18 cellular contexts compared by ENCODE assay signal in the genomic region with DNA sequence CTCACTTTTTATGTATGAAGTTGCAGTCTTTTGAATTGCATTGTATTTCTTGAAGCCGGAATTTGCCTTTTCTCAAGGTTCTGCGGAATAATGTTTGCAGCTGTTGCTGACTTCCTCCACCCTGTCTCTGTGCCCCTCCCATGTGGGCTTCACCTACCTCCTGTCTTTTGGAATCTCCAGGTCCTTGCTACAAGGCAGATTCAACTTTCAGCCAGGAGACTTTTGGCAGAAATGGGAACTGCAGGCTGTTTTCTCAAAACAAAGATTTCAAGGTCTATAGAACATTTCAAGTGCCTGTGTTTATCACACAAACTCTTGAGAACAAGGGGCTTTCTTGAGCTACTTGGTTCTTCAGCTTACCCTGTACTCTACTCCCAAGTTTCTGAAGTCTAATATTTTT. TPM values are rescaled to one million over a fixed set of nuclear protein-coding genes. Genes with fewer than 3 reads are reported as not detected.
DNase-seq lines count a peak whose midpoint lies in the region; TF ChIP-seq lines count a peak whose summit lies in the region.
"Had no signal": no experiment of that assay in that cellular context is flagged by ENCODE, and none has a peak within 500 bp of the region (broad histone marks: within the 10 kb centered on the region; RNA-seq: fewer than 3 reads in every experiment).

No MANE protein-coding gene starts in this region.

- no peak overlapping the region for H2AK5ac ChIP-seq in mesendoderm (ENCODE audit: low read length)

- peaks cover 6% of the 10 kb centered on the region for H3K79me1 ChIP-seq in mesendoderm (ENCODE audit: low read length)

- no peaks in the 10 kb centered on the region for H3K9me3 Mint-ChIP-seq in activated naive CD4-positive, alpha-beta T cell treated with anti-CD3 and anti-CD28 coated beads, Interleukin-2, amount 10 ng/mL, durations not matched to agents 7 days and 5 days
- H3K9me3 Mint-ChIP-seq: CD8-positive, alpha-beta T cell; nephron progenitor cell had no signal

- DNase-seq in GM12864 (ENCODE audit: low read depth) (no peak), Kasumi-1 (lab: John Stamatoyannopoulos, UW) (peak; percentile 24 to 42), mammary epithelial cell (no peak), mesendoderm (peak; percentile 85), SW480 (ENCODE audit: low spot score) (no peak), hippocampal formation (lab: John Stamatoyannopoulos, UW) (no peak), A673 (ENCODE audit: low spot score) (no peak)
- no peak for DNase-seq in activated naive CD4-positive, alpha-beta T cell treated with anti-CD3 and anti-CD28 coated beads, Interleukin-2, amount 10 ng/mL, durations not matched to agents 7 days and 5 days
- DNase-seq: activated CD4-positive, alpha-beta T cell treated with anti-CD3 and anti-CD28 coated beads for 4 hours; body of pancreas; CD8-positive, alpha-beta T cell; kidney; NCI-H1092; NCI-H526; nephron progenitor cell; stimulated activated CD4-positive, alpha-beta T cell treated with anti-CD3 and anti-CD28 coated beads, Interleukin-12 subunit alpha, Interleukin-12 subunit beta, amount 100 ng/mL, for 4 hours; stimulated activated CD8-positive, alpha-beta memory T cell treated with anti-CD3 and anti-CD28 coated beads, Interleukin-4, amount 100 ng/mL, for 48 hours had no signal

- H3K4me2 ChIP-seq in mammary epithelial cell (ENCODE audit: insufficient read depth, low read depth, low read length) (no peak overlapping the region), mesendoderm (ENCODE audit: low read length) (no peak overlapping the region)

- H3K27ac Mint-ChIP-seq in activated naive CD4-positive, alpha-beta T cell treated with anti-CD3 and anti-CD28 coated beads, Interleukin-2, amount 10 ng/mL, durations not matched to agents 7 days and 5 days, result no peak overlapping the region

- H4K20me1 ChIP-seq in mammary epithelial cell (ENCODE audit: insufficient read depth, low read length), result no peaks in the 10 kb centered on the region

- H3K79me2 ChIP-seq in mammary epithelial cell (ENCODE audit: insufficient read depth, low read length), result peaks cover 62% of the 10 kb centered on the region
- H3K79me2 ChIP-seq in mesendoderm (ENCODE audit: control insufficient read depth, insufficient read depth, low read length), result peaks cover 5% of the 10 kb centered on the region

- no peak overlapping the region for H2BK15ac ChIP-seq in mesendoderm (replicated peaks; ENCODE audit: low read depth)

- POLR2A ChIA-PET in A673 (lab: Charles Lee; ENCODE audit: low non-redundant PET), result no interaction called here

- H3K27ac ChIP-seq in mammary epithelial cell (ENCODE audit: insufficient read depth, low read depth, low read length), result no peak overlapping the region
- H3K27ac ChIP-seq in mesendoderm (ENCODE audit: low read depth, low read length), result no peak overlapping the region
- no peak overlapping the region for H3K27ac ChIP-seq in A673 (ENCODE audit: low read depth, low read length, poor library complexity, severe bottlenecking)
- H3K27ac ChIP-seq: body of pancreas, epithelial cell of prostate had no signal

- no TSS peak for BruUV-seq in mammary epithelial cell (replicated peaks; lab: Mats Ljungman, UMichigan)
- BruUV-seq in A673 (replicated peaks; lab: Mats Ljungman, UMichigan), result no TSS peak

- H3K4me3 ChIP-seq in GM12864 (ENCODE audit: low read depth, low read length) (no peak overlapping the region), mammary epithelial cell (replicated peaks in 1 of 3; ENCODE audit: insufficient read depth in 1 of 3, low read depth in 2 of 3, low read length in 3 of 3) (no peak overlapping the region), mesendoderm (ENCODE audit: low read length) (no peak overlapping the region), A673 (ENCODE audit: low read depth, low read length, poor library complexity, severe bottlenecking) (no peak overlapping the region)
- H3K4me3 ChIP-seq: body of pancreas had no signal

- H3K9me3 ChIP-seq in mammary epithelial cell (replicated peaks; ENCODE audit: insufficient read depth, low read length) (no peaks in the 10 kb centered on the region), A673 (ENCODE audit: low read depth, low read length, poor library complexity, severe bottlenecking) (no peaks in the 10 kb centered on the region)
- H3K9me3 ChIP-seq: body of pancreas had no signal

- intact Hi-C loops in mammary epithelial cell (cut with micrococcal nuclease), result no loop called here
- intact Hi-C loops in A673 (cut with micrococcal nuclease; ENCODE audit: unreplicated experiment), result no loop called here

- H2BK120ac ChIP-seq in mesendoderm (ENCODE audit: low read depth, low read length), result no peak overlapping the region

- TF ChIP-seq CTCF in GM12864 (IDR thresholded peaks at IDR 0.05; ENCODE audit: low read depth, low read length, missing control alignments) (peak; percentile 38), mammary epithelial cell (conservative IDR thresholded peaks at IDR 0.05 in 1 of 2, IDR thresholded peaks at IDR 0.05 in 1 of 2; ENCODE audit: extremely low read depth in 1 of 2, insufficient read depth in 1 of 2, low read depth in 1 of 2, low read length in 2 of 2) (peak; percentile 17 to 18), A673 (conservative IDR thresholded peaks at IDR 0.05; ENCODE audit: low read depth, low read length) (no peak)

- no peak overlapping the region for H2BK5ac ChIP-seq in mesendoderm (ENCODE audit: low read length)

- H3K9ac ChIP-seq in mammary epithelial cell (ENCODE audit: insufficient read depth, low read length) (no peak overlapping the region), mesendoderm (ENCODE audit: low read length) (no peak overlapping the region)

- H3K36me3 Mint-ChIP-seq in activated naive CD4-positive, alpha-beta T cell treated with anti-CD3 and anti-CD28 coated beads, Interleukin-2, amount 10 ng/mL, durations not matched to agents 7 days and 5 days, result peaks cover 17% of the 10 kb centered on the region

- H3K27me3 ChIP-seq in mammary epithelial cell (ENCODE audit: insufficient read depth, low read length) (no peaks in the 10 kb centered on the region), mesendoderm (ENCODE audit: insufficient read depth, low read length, poor library complexity) (no peaks in the 10 kb centered on the region), A673 (replicated peaks; ENCODE audit: insufficient read depth, low read depth, low read length, poor library complexity) (no peaks in the 10 kb centered on the region)
- H3K27me3 ChIP-seq: body of pancreas had no signal

- no peaks in the 10 kb centered on the region for H3K27me3 Mint-ChIP-seq in activated naive CD4-positive, alpha-beta T cell treated with anti-CD3 and anti-CD28 coated beads, Interleukin-2, amount 10 ng/mL, durations not matched to agents 7 days and 5 days

- H3K4me1 ChIP-seq in mammary epithelial cell (ENCODE audit: insufficient read depth, low read length) (no peaks in the 10 kb centered on the region), mesendoderm (ENCODE audit: control insufficient read depth, low read depth, low read length) (no peaks in the 10 kb centered on the region), A673 (ENCODE audit: insufficient read depth, low read length, poor library complexity, severe bottlenecking) (no peaks in the 10 kb centered on the region)

- dilution Hi-C loops in mammary epithelial cell (cut with HindIII; ENCODE audit: low sequenced_read_pairs), result no loop called here

- no peak overlapping the region for H4K5ac ChIP-seq in mesendoderm (ENCODE audit: low read length)

- H3K23ac ChIP-seq in mesendoderm (ENCODE audit: low read length), result no peak overlapping the region

- no peak overlapping the region for H4K8ac ChIP-seq in mesendoderm (ENCODE audit: low read depth, low read length)

- in situ Hi-C loops in mammary epithelial cell (cut with MboI; ENCODE audit: low sequenced_read_pairs in 2 of 2), result no loop called here

- H3K4me3 Mint-ChIP-seq in activated naive CD4-positive, alpha-beta T cell treated with anti-CD3 and anti-CD28 coated beads, Interleukin-2, amount 10 ng/mL, durations not matched to agents 7 days and 5 days, result no peak overlapping the region
- H3K4me3 Mint-ChIP-seq: CD8-positive, alpha-beta T cell; nephron progenitor cell had no signal

- H2AFZ ChIP-seq in mammary epithelial cell (ENCODE audit: low read depth, low read length), result no peak overlapping the region

- peaks cover 3% of the 10 kb centered on the region for H3K36me3 ChIP-seq in mammary epithelial cell (ENCODE audit: insufficient read depth, low read length)
- no peaks in the 10 kb centered on the region for H3K36me3 ChIP-seq in mesendoderm (ENCODE audit: control insufficient read depth, insufficient read depth, low read length)
- peaks cover 5% of the 10 kb centered on the region for H3K36me3 ChIP-seq in A673 (ENCODE audit: insufficient read depth, low read length, poor library complexity, severe bottlenecking)

- H3K56ac ChIP-seq in mesendoderm (ENCODE audit: low read length), result no peak overlapping the region

- WGBS in mammary epithelial cell (ENCODE audit: low coverage, missing lambda C conversion rate), result 57% methylated on average over 2 of the region's 2 CpGs
- WGBS in mesendoderm (ENCODE audit: extremely low coverage, insufficient coverage, low lambda C conversion rate), result no CpG with 5 or more reads among the region's 2 CpGs

- CTCF ChIA-PET in mammary epithelial cell (lab: Charles Lee; ENCODE audit: low non-redundant PET) (no interaction called here), A673 (lab: Charles Lee) (no interaction called here)
- CTCF ChIA-PET in activated naive CD4-positive, alpha-beta T cell treated with anti-CD3 and anti-CD28 coated beads, Interleukin-2, amount 10 ng/mL, durations not matched to agents 7 days and 5 days (lab: Charles Lee), result interaction anchor here (0.7 to 1.0 kb wide), 3 partner anchors 44 to 123 kb away, joined by 3 to 4 read pairs (median 4); no protein-coding TSS in a partner anchor

- H3K4ac ChIP-seq in mesendoderm (ENCODE audit: low read depth, low read length), result no peak overlapping the region

- peaks cover 19% of the 10 kb centered on the region for H3K4me1 Mint-ChIP-seq in activated naive CD4-positive, alpha-beta T cell treated with anti-CD3 and anti-CD28 coated beads, Interleukin-2, amount 10 ng/mL, durations not matched to agents 7 days and 5 days

- no peak overlapping the region for H3K18ac ChIP-seq in mesendoderm (ENCODE audit: low read length)

RNA-seq across cellular contexts. Expression of gene ZNF236, which starts 25.6 kb away (rescaled TPM):
- total RNA-seq in mammary epithelial cell (10 to 100 TPM; 10.2 to 13.0 TPM), A673 (2021) (23.4 and 24.8 TPM in 2 replicates)
- polyA plus RNA-seq in mammary epithelial cell, result 3.1 TPM
- 84.8 TPM for polyA minus RNA-seq in mammary epithelial cell
- polyA plus RNA-seq in mesendoderm (2013, experiment 1 of 2), result 5.8 TPM
- 5.4 TPM for polyA plus RNA-seq in mesendoderm (2013, experiment 2 of 2)

Comparison
In these comparisons a context has a peak if more than half of its experiments do, and no peak if none do; other contexts are left out.
1. DNase-seq: peak in Kasumi-1 (2 of 2) and mesendoderm (single experiment); none in GM12864 (single experiment), mammary epithelial cell (single experiment), SW480 (single experiment), activated naive CD4-positive, alpha-beta T cell treated with anti-CD3 and anti-CD28 coated beads, Interleukin-2, amount 10 ng/mL, durations not matched to agents 7 days and 5 days (single experiment), hippocampal formation (0 of 2) and A673 (single experiment).